23 cellular contexts compared by ENCODE assay signal in genomic region chr20:32577657-32578056, GRCh38. TPM values are rescaled to one million over a fixed set of nuclear protein-coding genes. Genes with fewer than 3 reads are reported as not detected.
DNase-seq lines count a peak whose midpoint lies in the region; ATAC-seq, FAIRE-seq and TF ChIP-seq lines count a peak whose summit lies in the region.
"Had no signal": no experiment of that assay in that cellular context is flagged by ENCODE, and none has a peak within 500 bp of the region (broad histone marks: within the 10 kb centered on the region; RNA-seq: fewer than 3 reads in every experiment).

No MANE protein-coding gene starts in this region.

- WGBS in adrenal gland, 4 donors, result 74 to 86% (median 80%) methylated on average over 4 of the region's 4 CpGs

- no peak overlapping the region for H3K4me3 ChIP-seq in brain microvascular endothelial cell (ENCODE audit: low read depth, low read length)
- H3K4me3 ChIP-seq in naive thymus-derived CD4-positive, alpha-beta T cell (ENCODE audit: low read length), result no peak overlapping the region
- H3K4me3 ChIP-seq in adrenal gland, result no peak overlapping the region
- H3K4me3 ChIP-seq: SJSA1, transverse colon had no signal

- H3K9me3 ChIP-seq in naive thymus-derived CD4-positive, alpha-beta T cell (ENCODE audit: control insufficient read depth in 2 of 3, low read length in 3 of 3), result no peaks in the 10 kb centered on the region
- no peaks in the 10 kb centered on the region for H3K9me3 ChIP-seq in adrenal gland (replicated peaks in 1 of 3)
- H3K9me3 ChIP-seq: SJSA1, transverse colon had no signal

- no peak for TF ChIP-seq CTCF in brain microvascular endothelial cell (IDR thresholded peaks at IDR 0.05; ENCODE audit: low read depth, low read length, missing control alignments)
- no peak for TF ChIP-seq CTCF in adrenal gland (IDR thresholded peaks at IDR 0.05)

- H3K9me3 Mint-ChIP-seq in T-helper 1 cell treated with Interleukin-12 subunit alpha and Interleukin-12 subunit beta and Interleukin-4 antibody, amounts not matched to agents 30 μg/mL and 1 μg/mL, for 36 hours, result no peaks in the 10 kb centered on the region
- no peaks in the 10 kb centered on the region for H3K9me3 Mint-ChIP-seq in naive thymus-derived CD4-positive, alpha-beta T cell
- H3K9me3 Mint-ChIP-seq: nephron progenitor cell had no signal

- POLR2A ChIA-PET in naive thymus-derived CD4-positive, alpha-beta T cell (lab: Charles Lee), result interaction anchor here (0.9 to 1.7 kb wide), 3 partner anchors 21 to 42 kb away, joined by 3 to 8 read pairs (median 5); no protein-coding TSS in a partner anchor

- peaks cover 24% of the 10 kb centered on the region for H3K4me1 Mint-ChIP-seq in T-helper 1 cell treated with Interleukin-12 subunit alpha and Interleukin-12 subunit beta and Interleukin-4 antibody, amounts not matched to agents 30 μg/mL and 1 μg/mL, for 36 hours (ENCODE audit: low read depth)
- peaks cover 0 to 52% (median 44%) of the 10 kb centered on the region in 7 donors for H3K4me1 Mint-ChIP-seq in naive thymus-derived CD4-positive, alpha-beta T cell

- H3K36me3 Mint-ChIP-seq in T-helper 1 cell treated with Interleukin-12 subunit alpha and Interleukin-12 subunit beta and Interleukin-4 antibody, amounts not matched to agents 30 μg/mL and 1 μg/mL, for 36 hours (ENCODE audit: low read depth), result no peaks in the 10 kb centered on the region
- no peaks in the 10 kb centered on the region for H3K36me3 Mint-ChIP-seq in naive thymus-derived CD4-positive, alpha-beta T cell

- H3K27ac Mint-ChIP-seq in T-helper 1 cell treated with Interleukin-12 subunit alpha and Interleukin-12 subunit beta and Interleukin-4 antibody, amounts not matched to agents 30 μg/mL and 1 μg/mL, for 36 hours, result peak overlapping the region; percentile 22
- peak overlapping the region in 5 of 9 donors; percentile 80 to 90 (median 86) for H3K27ac Mint-ChIP-seq in naive thymus-derived CD4-positive, alpha-beta T cell
- H3K27ac Mint-ChIP-seq: nephron progenitor cell had no signal

- no peaks in the 10 kb centered on the region for H3K27me3 ChIP-seq in brain microvascular endothelial cell (replicated peaks)
- no peaks in the 10 kb centered on the region for H3K27me3 ChIP-seq in naive thymus-derived CD4-positive, alpha-beta T cell (ENCODE audit: control insufficient read depth in 2 of 2, insufficient read depth in 2 of 2, low read length in 2 of 2)
- H3K27me3 ChIP-seq in adrenal gland, result no peaks in the 10 kb centered on the region
- H3K27me3 ChIP-seq: SJSA1 had no signal

- no peaks in the 10 kb centered on the region for H3K27me3 Mint-ChIP-seq in T-helper 1 cell treated with Interleukin-12 subunit alpha and Interleukin-12 subunit beta and Interleukin-4 antibody, amounts not matched to agents 30 μg/mL and 1 μg/mL, for 36 hours (ENCODE audit: low read depth)
- H3K27me3 Mint-ChIP-seq in naive thymus-derived CD4-positive, alpha-beta T cell, result peaks cover 0 to 2% (median 0%) of the 10 kb centered on the region in 5 donors

- intact Hi-C loops in naive thymus-derived CD4-positive, alpha-beta T cell (cut with micrococcal nuclease), result no loop called here
- intact Hi-C loops in adrenal gland (cut with DNase I), result no loop called here

- ATAC-seq in naive thymus-derived CD4-positive, alpha-beta T cell, result no peak
- no peak for ATAC-seq in HG02885 (IDR thresholded peaks at IDR 0.05; ENCODE audit: poor library complexity, unreplicated experiment)
- ATAC-seq: PC-3 had no signal

- DNase-seq in T-helper 1 cell (no peak), GM12892 (ENCODE audit: insufficient read length) (no peak), brain microvascular endothelial cell (peak; percentile 24), GM03348 (ENCODE audit: low spot score) (no peak), adrenal gland (no peak)
- no peak for DNase-seq in naive thymus-derived CD4-positive, alpha-beta T cell
- DNase-seq: 8988T; activated CD4-positive, alpha-beta T cell treated with anti-CD3 and anti-CD28 coated beads for 4 hours; DMS53; foreskin fibroblast; GOT3; hypothalamus; mesenchymal stem cell; NCI-H1436; NCI-H774; nephron progenitor cell; PC-3; stimulated activated naive CD4-positive, alpha-beta T cell; transverse colon had no signal

- H3K36me3 ChIP-seq in brain microvascular endothelial cell (replicated peaks) (no peaks in the 10 kb centered on the region), adrenal gland (replicated peaks in 1 of 2) (no peaks in the 10 kb centered on the region)
- no peaks in the 10 kb centered on the region for H3K36me3 ChIP-seq in naive thymus-derived CD4-positive, alpha-beta T cell (ENCODE audit: control insufficient read depth in 2 of 3, insufficient read depth in 3 of 3, low read length in 3 of 3)
- H3K36me3 ChIP-seq: SJSA1, transverse colon had no signal

- in situ Hi-C loops in brain microvascular endothelial cell (cut with HindIII; ENCODE audit: low pct_ligation_motif_present, low sequenced_read_pairs), result no loop called here

- H3K4me1 ChIP-seq in naive thymus-derived CD4-positive, alpha-beta T cell (ENCODE audit: control insufficient read depth in 2 of 2, insufficient read depth in 2 of 2, low read length in 2 of 2), result peaks cover 12 to 69% of the 10 kb centered on the region in 2 donors
- peaks cover under 1 to 20% of the 10 kb centered on the region in 2 donors for H3K4me1 ChIP-seq in adrenal gland (replicated peaks in 1 of 2)

- H3K4me3 Mint-ChIP-seq in T-helper 1 cell treated with Interleukin-12 subunit alpha and Interleukin-12 subunit beta and Interleukin-4 antibody, amounts not matched to agents 30 μg/mL and 1 μg/mL, for 36 hours, result no peak overlapping the region
- peak overlapping the region in 7 of 10 donors; percentile 6 to 84 (median 42) for H3K4me3 Mint-ChIP-seq in naive thymus-derived CD4-positive, alpha-beta T cell
- H3K4me3 Mint-ChIP-seq: nephron progenitor cell had no signal

- TF ChIP-seq POLR2A in GM12892 (IDR thresholded peaks at IDR 0.05; ENCODE audit: low read depth, low read length) (no peak), adrenal gland (IDR thresholded peaks at IDR 0.05) (no peak)

- peak; percentile 56 for FAIRE-seq in GM12892 (lab: Jason Lieb, UNC)
- FAIRE-seq: endometrium had no signal

- CTCF ChIA-PET in naive thymus-derived CD4-positive, alpha-beta T cell (lab: Charles Lee), result interaction anchor here (1.4 to 2.6 kb wide), 3 partner anchors 14 to 56 kb away, joined by 3 to 7 read pairs (median 5); no protein-coding TSS in a partner anchor

- H3K27ac ChIP-seq in brain microvascular endothelial cell, result no peak overlapping the region
- no peak overlapping the region for H3K27ac ChIP-seq in naive thymus-derived CD4-positive, alpha-beta T cell (ENCODE audit: low read depth, low read length)
- no peak overlapping the region for H3K27ac ChIP-seq in adrenal gland
- H3K27ac ChIP-seq: SJSA1, transverse colon had no signal

RNA-seq across cellular contexts. Expression of gene NOL4L, which starts 7.5 kb away (rescaled TPM):
- 16.8 TPM for polyA plus RNA-seq in GM12892 (2012; ENCODE audit: missing spikeins)
- 10 to 100 TPM; 29.4 to 81.9 (median 74.6) TPM for total RNA-seq in naive thymus-derived CD4-positive, alpha-beta T cell
- 10 to 100 TPM; 17.3 to 23.5 TPM for polyA plus RNA-seq in naive thymus-derived CD4-positive, alpha-beta T cell
- total RNA-seq in adrenal gland, result 10 to 100 TPM in 7 of 8 donors, 1 to 10 TPM in 1; 9.7 to 30.4 (median 15.7) TPM
- 10 to 100 TPM in 2 of 3 donors, 1 to 10 TPM in 1; 6.4 to 29.8 (median 13.8) TPM for polyA plus RNA-seq in adrenal gland
